Comparison of ENCODE assay signal across 15 cellular contexts in genomic region chr16:84176192-84177053, GRCh38. TPM values are rescaled to one million over a fixed set of nuclear protein-coding genes. Genes with fewer than 3 reads are reported as not detected.
DNase-seq lines count a peak whose midpoint lies in the region; ATAC-seq, FAIRE-seq and TF ChIP-seq lines count a peak whose summit lies in the region.
"Had no signal": no experiment of that assay in that cellular context is flagged by ENCODE, and none has a peak within 500 bp of the region (broad histone marks: within the 10 kb centered on the region; RNA-seq: fewer than 3 reads in every experiment).

No MANE protein-coding gene starts in this region.

- CTCF ChIA-PET in RWPE1 (lab: Yijun Ruan, JAX) = interaction anchor here (0.6 to 4.4 kb wide), 9 partner anchors 9 to 308 kb away, joined by 3 to 37 read pairs (median 4); partner anchors contain the start of gene TAF1C
- CTCF ChIA-PET in activated CD4-positive, alpha-beta memory T cell treated with anti-CD3 and anti-CD28 coated beads for 36 hours (lab: Charles Lee) = interaction anchor here (0.6 to 8.5 kb wide), 18 partner anchors 8 to 220 kb away, joined by 3 to 124 read pairs (median 4); partner anchors contain the start of genes MBTPS1 and TAF1C
- CTCF ChIA-PET in A673 (lab: Charles Lee) = interaction anchor here (1.0 to 1.9 kb wide), 2 partner anchors 10 to 92 kb away, joined by 5 to 8 read pairs; partner anchors contain the start of gene TAF1C

- ATAC-seq in upper lobe of left lung (ENCODE audit: low FRiP score in 2 of 2) = peak; percentile 1 to 22

- no peak overlapping the region for H4K8ac ChIP-seq in neuronal stem cell (ENCODE audit: low read depth, low read length)

- H3K27ac Mint-ChIP-seq in activated CD4-positive, alpha-beta memory T cell treated with anti-CD3 and anti-CD28 coated beads for 36 hours = no peak overlapping the region
- H3K27ac Mint-ChIP-seq: activated naive CD4-positive, alpha-beta T cell treated with anti-CD3 and anti-CD28 coated beads, Interleukin-2, amount 50 U/mL, for 24 hours had no signal

- intact Hi-C loops in esophagus squamous epithelium (cut with DNase I) (no loop called here), A673 (cut with micrococcal nuclease; ENCODE audit: unreplicated experiment) (loop anchor here (5.0 kb wide), 1 partner anchor 89 kb away; no protein-coding TSS in a partner anchor)
- intact Hi-C loops in activated CD4-positive, alpha-beta memory T cell treated with anti-CD3 and anti-CD28 coated beads for 36 hours (cut with micrococcal nuclease) = loop anchor here (1.0 to 5.0 kb wide), 3 partner anchors 11 to 74 kb away; partner anchors contain the start of genes MBTPS1 and TAF1C

- no peak overlapping the region for H3K4me3 Mint-ChIP-seq in activated CD4-positive, alpha-beta memory T cell treated with anti-CD3 and anti-CD28 coated beads for 36 hours
- H3K4me3 Mint-ChIP-seq: activated naive CD4-positive, alpha-beta T cell treated with anti-CD3 and anti-CD28 coated beads, Interleukin-2, amount 50 U/mL, for 24 hours; stimulated activated naive CD8-positive, alpha-beta T cell treated with anti-CD3 and anti-CD28 coated beads, Interleukin-15, Interleukin-2, amounts not matched to agents 100 ng/mL and 50 ng/mL, for 24 hours had no signal

- H2AFZ ChIP-seq in neuronal stem cell (ENCODE audit: low read length) = peak overlapping the region; percentile 51

- no peak for TF ChIP-seq POLR2A in esophagus squamous epithelium (IDR thresholded peaks at IDR 0.05)
- TF ChIP-seq POLR2A in upper lobe of left lung (IDR thresholded peaks at IDR 0.05) = no peak

- H3K23ac ChIP-seq in neuronal stem cell (ENCODE audit: low read depth, low read length, poor library complexity) = peak overlapping the region; percentile 81

- TF ChIP-seq CTCF in RWPE1 (conservative IDR thresholded peaks at IDR 0.05; ENCODE audit: low read depth) (no peak), esophagus squamous epithelium (IDR thresholded peaks at IDR 0.05) (no peak), upper lobe of left lung (IDR thresholded peaks at IDR 0.05) (no peak), D721Med (IDR thresholded peaks at IDR 0.05; ENCODE audit: insufficient read depth, missing control alignments) (no peak), A673 (conservative IDR thresholded peaks at IDR 0.05; ENCODE audit: low read depth, low read length) (no peak)

- POLR2A ChIA-PET in RWPE1 (lab: Yijun Ruan, JAX; ENCODE audit: low non-redundant PET) (interaction anchor here (0.6 kb wide), 1 partner anchor 69 kb away, joined by 3 read pairs; no protein-coding TSS in a partner anchor), A673 (lab: Charles Lee; ENCODE audit: low non-redundant PET) (no interaction called here)
- POLR2A ChIA-PET in activated CD4-positive, alpha-beta memory T cell treated with anti-CD3 and anti-CD28 coated beads for 36 hours (lab: Charles Lee) = interaction anchor here (0.8 to 2.2 kb wide), 2 partner anchors 60 to 92 kb away, joined by 4 to 5 read pairs; partner anchors contain the start of gene MBTPS1

- DNase-seq in RWPE1 (ENCODE audit: low spot score) (peak; percentile 26), esophagus squamous epithelium (lab: John Stamatoyannopoulos, UW) (no peak), neuronal stem cell (ENCODE audit: low spot score) (no peak), upper lobe of left lung (no peak), SIG-M5 treated with dmso at 0.1 percent for 504 hours (lab: John Stamatoyannopoulos, UW; ENCODE audit: unreplicated experiment) (no peak), D721Med (ENCODE audit: insufficient read length, low spot score) (no peak), A673 (ENCODE audit: low spot score) (no peak)
- no peak for DNase-seq in activated CD4-positive, alpha-beta memory T cell treated with anti-CD3 and anti-CD28 coated beads for 36 hours
- DNase-seq: activated CD4-positive, CD25-positive, alpha-beta regulatory T cell treated with anti-CD3 and anti-CD28 coated beads, Interleukin-2, amount 50 U/mL, for 72 hours; NCI-H1436; OCI-M1 had no signal

- no peak overlapping the region for H4K91ac ChIP-seq in neuronal stem cell (ENCODE audit: low read depth, low read length, poor library complexity)

- no TSS peak for BruUV-seq in A673 (replicated peaks; lab: Mats Ljungman, UMichigan)

- no peak for FAIRE-seq in D721Med (lab: Jason Lieb, UNC)

- WGBS in esophagus squamous epithelium, 2 donors = 33 to 38% methylated on average over 3 to 11 of the region's 18 CpGs
- WGBS in neuronal stem cell (ENCODE audit: extremely low coverage in 2 of 2, insufficient read length in 2 of 2, insufficient replicate concordance in 1 of 2), 2 donors = no CpG with 5 or more reads among the region's 18 CpGs
- WGBS in upper lobe of left lung, 2 donors = 62% methylated on average over 8 to 18 of the region's 18 CpGs

- peaks cover 19 to 36% (median 21%) of the 10 kb centered on the region in 3 donors for H3K36me3 ChIP-seq in esophagus squamous epithelium
- H3K36me3 ChIP-seq in neuronal stem cell (replicated peaks in 1 of 2; ENCODE audit: control insufficient read depth in 2 of 2, insufficient read depth in 2 of 2, low read length in 2 of 2) = peaks cover 22 to 40% of the 10 kb centered on the region in 2 donors
- peaks cover 17 to 37% (median 33%) of the 10 kb centered on the region in 4 donors for H3K36me3 ChIP-seq in upper lobe of left lung
- peaks cover 11% of the 10 kb centered on the region for H3K36me3 ChIP-seq in A673 (ENCODE audit: insufficient read depth, low read length, poor library complexity, severe bottlenecking)

- H3K4me1 ChIP-seq in esophagus squamous epithelium = peaks cover 20 to 52% (median 28%) of the 10 kb centered on the region in 3 donors
- peaks cover 0 to 15% of the 10 kb centered on the region in 2 donors for H3K4me1 ChIP-seq in neuronal stem cell (ENCODE audit: control insufficient read depth in 2 of 2, insufficient read depth in 1 of 2, low read depth in 1 of 2, low read length in 2 of 2)
- H3K4me1 ChIP-seq in upper lobe of left lung = peaks cover 29 to 56% (median 33%) of the 10 kb centered on the region in 4 donors
- H3K4me1 ChIP-seq in A673 (ENCODE audit: insufficient read depth, low read length, poor library complexity, severe bottlenecking) = no peaks in the 10 kb centered on the region

- H3K79me1 ChIP-seq in neuronal stem cell (ENCODE audit: low read depth, low read length) = peaks cover 3% of the 10 kb centered on the region

- H2BK12ac ChIP-seq in neuronal stem cell (ENCODE audit: low read length) = no peak overlapping the region

- peak overlapping the region; percentile 95 for H3K27ac ChIP-seq in RWPE1
- peak overlapping the region; percentile 60 to 87 (median 78) for H3K27ac ChIP-seq in esophagus squamous epithelium
- peak overlapping the region; percentile 28 for H3K27ac ChIP-seq in neuronal stem cell (replicated peaks; ENCODE audit: low read length)
- H3K27ac ChIP-seq in upper lobe of left lung = peak overlapping the region; percentile 76 to 89 (median 88)
- H3K27ac ChIP-seq in A673 (ENCODE audit: low read depth, low read length, poor library complexity, severe bottlenecking) = no peak overlapping the region

- H2BK120ac ChIP-seq in neuronal stem cell (ENCODE audit: low read depth, low read length) = no peak overlapping the region

- H3K27me3 ChIP-seq in esophagus squamous epithelium = no peaks in the 10 kb centered on the region
- H3K27me3 ChIP-seq in neuronal stem cell (ENCODE audit: control insufficient read depth in 3 of 3, insufficient read depth in 3 of 3, low read depth in 1 of 3, low read length in 3 of 3) = no peaks in the 10 kb centered on the region
- no peaks in the 10 kb centered on the region for H3K27me3 ChIP-seq in upper lobe of left lung
- no peaks in the 10 kb centered on the region for H3K27me3 ChIP-seq in A673 (replicated peaks; ENCODE audit: insufficient read depth, low read depth, low read length, poor library complexity)

- no peak overlapping the region for H3K18ac ChIP-seq in neuronal stem cell (ENCODE audit: low read length)

- peak overlapping the region; percentile 65 for H2AK5ac ChIP-seq in neuronal stem cell (ENCODE audit: low read depth, low read length)

- no peaks in the 10 kb centered on the region for H3K9me3 Mint-ChIP-seq in activated CD4-positive, alpha-beta memory T cell treated with anti-CD3 and anti-CD28 coated beads for 36 hours
- H3K9me3 Mint-ChIP-seq: activated naive CD4-positive, alpha-beta T cell treated with anti-CD3 and anti-CD28 coated beads, Interleukin-2, amount 50 U/mL, for 24 hours; stimulated activated naive CD8-positive, alpha-beta T cell treated with anti-CD3 and anti-CD28 coated beads, Interleukin-15, Interleukin-2, amounts not matched to agents 100 ng/mL and 50 ng/mL, for 24 hours had no signal

- H2BK15ac ChIP-seq in neuronal stem cell (ENCODE audit: low read length) = no peak overlapping the region

- no peak for TF ChIP-seq EP300 in upper lobe of left lung (IDR thresholded peaks at IDR 0.05)

- H3K4ac ChIP-seq in neuronal stem cell (ENCODE audit: low read length) = no peak overlapping the region

- no peak overlapping the region for H3K14ac ChIP-seq in neuronal stem cell (ENCODE audit: low read length)

- peaks cover 6% of the 10 kb centered on the region for H3K27me3 Mint-ChIP-seq in activated CD4-positive, alpha-beta memory T cell treated with anti-CD3 and anti-CD28 coated beads for 36 hours
- H3K27me3 Mint-ChIP-seq: activated naive CD4-positive, alpha-beta T cell treated with anti-CD3 and anti-CD28 coated beads, Interleukin-2, amount 50 U/mL, for 24 hours; stimulated activated naive CD8-positive, alpha-beta T cell treated with anti-CD3 and anti-CD28 coated beads, Interleukin-15, Interleukin-2, amounts not matched to agents 100 ng/mL and 50 ng/mL, for 24 hours had no signal

- no peak overlapping the region for H3K9ac ChIP-seq in neuronal stem cell (ENCODE audit: low read depth, low read length, poor library complexity)

- no peaks in the 10 kb centered on the region for H3K9me3 ChIP-seq in esophagus squamous epithelium
- H3K9me3 ChIP-seq in neuronal stem cell (replicated peaks in 1 of 2; ENCODE audit: control insufficient read depth in 2 of 2, insufficient read depth in 1 of 2, low read depth in 1 of 2, low read length in 2 of 2) = no peaks in the 10 kb centered on the region
- H3K9me3 ChIP-seq in upper lobe of left lung = no peaks in the 10 kb centered on the region
- H3K9me3 ChIP-seq in A673 (ENCODE audit: low read depth, low read length, poor library complexity, severe bottlenecking) = no peaks in the 10 kb centered on the region

- H3K4me1 Mint-ChIP-seq in activated CD4-positive, alpha-beta memory T cell treated with anti-CD3 and anti-CD28 coated beads for 36 hours (ENCODE audit: low read depth) = peaks cover 25% of the 10 kb centered on the region

- peak overlapping the region; percentile 32 for H2BK5ac ChIP-seq in neuronal stem cell (ENCODE audit: low read length)

- H3K4me2 ChIP-seq in neuronal stem cell (ENCODE audit: insufficient read depth, low read length, poor library complexity, severe bottlenecking) = no peak overlapping the region

- H3K36me3 Mint-ChIP-seq in activated CD4-positive, alpha-beta memory T cell treated with anti-CD3 and anti-CD28 coated beads for 36 hours = peaks cover 4% of the 10 kb centered on the region

- H3K4me3 ChIP-seq in esophagus squamous epithelium = peak overlapping the region in 1 of 4 donors; percentile 12
- H3K4me3 ChIP-seq in neuronal stem cell (ENCODE audit: low read length in 2 of 2) = no peak overlapping the region
- H3K4me3 ChIP-seq in upper lobe of left lung = no peak overlapping the region
- H3K4me3 ChIP-seq in A673 (ENCODE audit: low read depth, low read length, poor library complexity, severe bottlenecking) = no peak overlapping the region

RNA-seq across cellular contexts. Expression of gene TAF1C, which starts 10.4 kb away (rescaled TPM):
- 10 to 100 TPM; 23.9 to 43.7 (median 32.1) TPM for total RNA-seq in esophagus squamous epithelium
- 44.6 TPM for polyA plus RNA-seq in neuronal stem cell (2013, experiment 1 of 2)
- 41.1 TPM for polyA plus RNA-seq in neuronal stem cell (2013, experiment 2 of 2)
- 100 to 1,000 TPM in 2 of 6 donors, 10 to 100 TPM in 4; 23.2 to 227 (median 65.0) TPM for total RNA-seq in upper lobe of left lung
- total RNA-seq in activated CD4-positive, alpha-beta memory T cell treated with anti-CD3 and anti-CD28 coated beads for 36 hours = 10 to 100 TPM; 44.7 to 48.1 TPM
- 58.0 and 58.4 TPM in 2 replicates for total RNA-seq in A673 (2021)

RNA-seq across cellular contexts. Expression of gene ADAD2, which starts 14.5 kb away (rescaled TPM):
- total RNA-seq in esophagus squamous epithelium (1 to 10 TPM in 3 of 4 donors, not detected in 1; 1.1 to 4.2 (median 1.9) TPM), upper lobe of left lung (1 to 10 TPM in 1 of 6 donors, not detected in 5; 1.1 TPM), A673 (2021) (not detected in 2 replicates)
- not detected for polyA plus RNA-seq in neuronal stem cell (2013, experiment 1 of 2)
- not detected for polyA plus RNA-seq in neuronal stem cell (2013, experiment 2 of 2)
- total RNA-seq in activated CD4-positive, alpha-beta memory T cell treated with anti-CD3 and anti-CD28 coated beads for 36 hours = under 1 TPM in 1 of 2 experiments, not detected in 1; 0.19 TPM
- total RNA-seq: epithelial cell of proximal tubule, lung microvascular endothelial cell had no signal

RNA-seq across cellular contexts. Expression of gene DNAAF1, which starts 31.3 kb away (rescaled TPM):
- total RNA-seq in esophagus squamous epithelium (under 1 TPM in 1 of 4 donors, not detected in 3; under 0.01 TPM), upper lobe of left lung (10 to 100 TPM in 5 of 6 donors, under 1 TPM in 1; 0.97 to 58.7 (median 28.5) TPM), A673 (2021) (not detected in 2 replicates)
- 0.21 TPM for polyA plus RNA-seq in neuronal stem cell (2013, experiment 1 of 2)
- polyA plus RNA-seq in neuronal stem cell (2013, experiment 2 of 2) = 0.24 TPM
- total RNA-seq in activated CD4-positive, alpha-beta memory T cell treated with anti-CD3 and anti-CD28 coated beads for 36 hours = not detected
- total RNA-seq: epithelial cell of proximal tubule had no signal

RNA-seq across cellular contexts. Expression of gene HSDL1, which starts 31.4 kb away (rescaled TPM):
- total RNA-seq in esophagus squamous epithelium = 1 to 10 TPM; 5.0 to 9.7 (median 8.6) TPM
- polyA plus RNA-seq in neuronal stem cell (2013, experiment 1 of 2) = 43.5 TPM
- polyA plus RNA-seq in neuronal stem cell (2013, experiment 2 of 2) = 44.6 TPM
- total RNA-seq in upper lobe of left lung = 10 to 100 TPM in 5 of 6 donors, 1 to 10 TPM in 1; 7.2 to 25.7 (median 19.0) TPM
- 10 to 100 TPM; 13.1 to 13.8 TPM for total RNA-seq in activated CD4-positive, alpha-beta memory T cell treated with anti-CD3 and anti-CD28 coated beads for 36 hours
- total RNA-seq in A673 (2021) = 45.6 and 46.7 TPM in 2 replicates

RNA-seq across cellular contexts. Expression of gene MBTPS1, which starts 59.7 kb away (rescaled TPM):
- total RNA-seq in esophagus squamous epithelium = 10 to 100 TPM; 36.3 to 77.6 (median 53.0) TPM
- 59.6 TPM for polyA plus RNA-seq in neuronal stem cell (2013, experiment 1 of 2)
- polyA plus RNA-seq in neuronal stem cell (2013, experiment 2 of 2) = 60.5 TPM
- total RNA-seq in upper lobe of left lung = 100 to 1,000 TPM in 4 of 6 donors, 10 to 100 TPM in 2; 83.6 to 156 (median 105) TPM
- 10 to 100 TPM; 37.5 to 37.6 TPM for total RNA-seq in activated CD4-positive, alpha-beta memory T cell treated with anti-CD3 and anti-CD28 coated beads for 36 hours
- 76.9 and 82.0 TPM in 2 replicates for total RNA-seq in A673 (2021)
